ENCODE assay signal across 1 cellular context in the genomic region with DNA sequence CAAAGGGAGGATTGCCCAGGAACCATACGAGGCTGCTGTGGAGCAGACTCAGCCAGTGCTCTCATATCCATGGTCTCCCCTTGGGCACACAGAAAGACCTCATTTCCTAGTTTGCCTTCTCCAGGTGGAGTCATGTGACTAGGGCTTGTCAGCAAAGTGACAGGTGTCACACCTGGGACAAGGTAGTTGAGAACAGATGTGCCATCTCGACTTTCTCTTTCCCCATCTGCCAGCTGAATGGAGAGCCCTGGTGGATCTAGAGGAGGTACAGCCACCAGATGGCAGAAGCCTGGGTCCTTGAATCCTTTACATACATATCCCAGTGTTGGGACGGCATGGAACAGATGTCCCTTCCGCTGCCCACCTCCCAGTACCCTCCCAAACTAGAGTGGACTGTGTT.
TF ChIP-seq lines count a peak whose summit lies in the region.

No MANE protein-coding gene starts in this region.

TF ChIP-seq in GM12891, 5 proteins besides CTCF, POLR2A, EP300 and RAD21:
- no peak for TF ChIP-seq SPI1 (IDR thresholded peaks at IDR 0.05; ENCODE audit: low read depth, low read length)
